1 cellular context compared by ENCODE assay signal in genomic region chr6:155278319-155279049, GRCh38.
TF ChIP-seq lines count a peak whose summit lies in the region.

No MANE protein-coding gene starts in this region.

TF ChIP-seq in WTC11, 78 proteins besides CTCF, POLR2A, EP300 and RAD21 (continued from another document):
- TF ChIP-seq CDX4 (CRISPR knock-in tag; IDR thresholded peaks at IDR 0.05; ENCODE audit: borderline replicate concordance) (no peak), ZNF317 (CRISPR knock-in tag; IDR thresholded peaks at IDR 0.05; ENCODE audit: borderline replicate concordance, low read depth) (no peak), ETV6 (CRISPR knock-in tag; IDR thresholded peaks at IDR 0.05) (no peak)
